Comparison of ENCODE assay signal across 24 cellular contexts in the genomic region with DNA sequence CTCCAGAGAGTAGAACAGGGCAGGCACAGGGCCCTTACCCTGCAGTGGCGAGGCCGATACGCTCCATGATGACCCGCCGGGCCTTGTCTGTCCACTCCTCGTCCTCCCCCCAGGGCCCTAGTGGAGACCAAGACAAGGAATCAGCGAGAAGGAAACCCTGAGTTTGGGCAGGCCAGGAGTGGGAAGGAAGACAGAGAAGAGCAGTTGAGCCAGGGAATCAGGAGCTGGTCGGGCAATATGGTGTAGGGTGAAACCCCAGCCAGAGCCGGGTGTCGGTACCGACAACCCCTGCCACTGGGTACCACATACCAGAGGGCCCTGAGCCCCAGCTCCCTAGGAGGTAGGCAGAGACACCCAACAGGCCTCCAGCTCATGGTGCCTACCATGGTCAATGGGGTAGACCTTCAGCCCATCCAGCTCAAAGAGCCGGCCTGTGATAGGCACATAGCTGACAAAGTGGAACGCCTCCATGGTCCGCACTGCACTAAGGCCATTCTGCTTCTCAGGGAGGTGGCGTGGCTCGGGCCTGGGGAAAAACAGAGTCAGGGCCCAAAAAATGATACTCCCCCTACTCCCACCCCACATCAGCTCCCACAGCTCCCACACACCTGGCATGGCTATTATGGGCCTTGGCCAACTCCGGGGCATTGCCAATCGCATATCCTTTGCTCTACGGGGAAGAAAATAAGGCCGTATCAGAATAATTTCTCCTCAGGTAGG. TPM values are rescaled to one million over a fixed set of nuclear protein-coding genes. Genes with fewer than 3 reads are reported as not detected.
DNase-seq lines count a peak whose midpoint lies in the region; ATAC-seq, FAIRE-seq and TF ChIP-seq lines count a peak whose summit lies in the region.
"Had no signal": no experiment of that assay in that cellular context is flagged by ENCODE, and none has a peak within 500 bp of the region (broad histone marks: within the 10 kb centered on the region; RNA-seq: fewer than 3 reads in every experiment).

No MANE protein-coding gene starts in this region.

- ATAC-seq in activated CD8-positive, alpha-beta T cell treated with anti-CD3 and anti-CD28 coated beads, Interleukin-2, amount 10 ng/mL, durations not matched to agents 7 days and 5 days: no peak
- no peak for ATAC-seq in activated CD8-positive, alpha-beta T cell treated with anti-CD3 and anti-CD28 coated beads for 36 hours
- no peak for ATAC-seq in heart left ventricle
- ATAC-seq: gastroesophageal sphincter, HepG2, psoas muscle had no signal

- H3K27ac Mint-ChIP-seq in activated CD8-positive, alpha-beta T cell treated with anti-CD3 and anti-CD28 coated beads, Interleukin-2, amount 10 ng/mL, durations not matched to agents 7 days and 5 days: peak overlapping the region; percentile 44
- H3K27ac Mint-ChIP-seq in activated CD8-positive, alpha-beta T cell treated with anti-CD3 and anti-CD28 coated beads for 36 hours: no peak overlapping the region
- H3K27ac Mint-ChIP-seq: B cell, HFFc6 had no signal

- peaks cover 55% of the 10 kb centered on the region for H3K36me3 Mint-ChIP-seq in activated CD8-positive, alpha-beta T cell treated with anti-CD3 and anti-CD28 coated beads, Interleukin-2, amount 10 ng/mL, durations not matched to agents 7 days and 5 days (ENCODE audit: low read depth)
- H3K36me3 Mint-ChIP-seq in activated CD8-positive, alpha-beta T cell treated with anti-CD3 and anti-CD28 coated beads for 36 hours (ENCODE audit: low read depth): peaks cover 30% of the 10 kb centered on the region

- FAIRE-seq in GM19239 (lab: Jason Lieb, UNC): no peak
- FAIRE-seq: HepG2, TTC549 had no signal

- peaks cover 30% of the 10 kb centered on the region for H3K4me1 Mint-ChIP-seq in activated CD8-positive, alpha-beta T cell treated with anti-CD3 and anti-CD28 coated beads, Interleukin-2, amount 10 ng/mL, durations not matched to agents 7 days and 5 days (ENCODE audit: low read depth)
- H3K4me1 Mint-ChIP-seq in activated CD8-positive, alpha-beta T cell treated with anti-CD3 and anti-CD28 coated beads for 36 hours (ENCODE audit: low read depth): peaks cover 30% of the 10 kb centered on the region

- intact Hi-C loops in activated CD8-positive, alpha-beta T cell treated with anti-CD3 and anti-CD28 coated beads for 36 hours (cut with micrococcal nuclease): no loop called here
- intact Hi-C loops in heart left ventricle (cut with DNase I) (loop anchor here in 3 of 10 donors (5.0 to 10.0 kb wide), 4 partner anchors 115 to 922 kb away; partner anchors contain the start of genes GLYCTK (in 1 of the 3) and TWF2 (in 1 of the 3)), sigmoid colon (cut with DNase I) (no loop called here)

- 94 to 97% (median 95%) methylated on average over 20 of the region's 20 CpGs for WGBS in heart left ventricle, 4 donors
- 89 to 95% methylated on average over 20 of the region's 20 CpGs for WGBS in sigmoid colon, 2 donors

- CTCF ChIA-PET in activated CD8-positive, alpha-beta T cell treated with anti-CD3 and anti-CD28 coated beads, Interleukin-2, amount 10 ng/mL, durations not matched to agents 7 days and 5 days (lab: Charles Lee): no interaction called here
- CTCF ChIA-PET in activated CD8-positive, alpha-beta T cell treated with anti-CD3 and anti-CD28 coated beads for 36 hours (lab: Charles Lee): interaction anchor here (1.0 to 1.5 kb wide), 3 partner anchors 21 to 68 kb away, joined by 3 to 5 read pairs (median 3); no protein-coding TSS in a partner anchor

- H3K36me3 ChIP-seq in heart left ventricle (peaks cover 0 to 67% (median 63%) of the 10 kb centered on the region in 9 donors), sigmoid colon (peaks cover 44 to 62% (median 51%) of the 10 kb centered on the region in 4 donors)
- H3K36me3 ChIP-seq: uterus had no signal

- no peak for TF ChIP-seq EP300 in sigmoid colon (IDR thresholded peaks at IDR 0.05)

- TF ChIP-seq POLR2A in heart left ventricle (IDR thresholded peaks at IDR 0.05) (no peak), sigmoid colon (IDR thresholded peaks at IDR 0.05) (no peak)

- H3K4me3 Mint-ChIP-seq in activated CD8-positive, alpha-beta T cell treated with anti-CD3 and anti-CD28 coated beads, Interleukin-2, amount 10 ng/mL, durations not matched to agents 7 days and 5 days: no peak overlapping the region
- H3K4me3 Mint-ChIP-seq in activated CD8-positive, alpha-beta T cell treated with anti-CD3 and anti-CD28 coated beads for 36 hours: no peak overlapping the region
- H3K4me3 Mint-ChIP-seq: B cell, HFFc6 had no signal

- no peak for TF ChIP-seq CTCF in activated CD8-positive, alpha-beta T cell treated with anti-CD3 and anti-CD28 coated beads for 36 hours (IDR thresholded peaks at IDR 0.05)
- TF ChIP-seq CTCF in heart left ventricle (IDR thresholded peaks at IDR 0.05): no peak
- TF ChIP-seq CTCF in sigmoid colon (IDR thresholded peaks at IDR 0.05): no peak
- TF ChIP-seq CTCF in GM20000 (IDR thresholded peaks at IDR 0.05; ENCODE audit: extremely low read depth, missing control alignments): no peak

- H3K27me3 ChIP-seq in heart left ventricle (no peaks in the 10 kb centered on the region), sigmoid colon (no peaks in the 10 kb centered on the region)
- H3K27me3 ChIP-seq: gastroesophageal sphincter, uterus had no signal

- H3K9me3 ChIP-seq in heart left ventricle (no peaks in the 10 kb centered on the region), sigmoid colon (no peaks in the 10 kb centered on the region)
- H3K9me3 ChIP-seq: gastroesophageal sphincter, psoas muscle, uterus had no signal

- no peaks in the 10 kb centered on the region for H3K9me3 Mint-ChIP-seq in activated CD8-positive, alpha-beta T cell treated with anti-CD3 and anti-CD28 coated beads, Interleukin-2, amount 10 ng/mL, durations not matched to agents 7 days and 5 days (ENCODE audit: insufficient read depth)
- H3K9me3 Mint-ChIP-seq in activated CD8-positive, alpha-beta T cell treated with anti-CD3 and anti-CD28 coated beads for 36 hours: no peaks in the 10 kb centered on the region
- H3K9me3 Mint-ChIP-seq: central memory CD8-positive, alpha-beta T cell; HFFc6 had no signal

- POLR2A ChIA-PET in activated CD8-positive, alpha-beta T cell treated with anti-CD3 and anti-CD28 coated beads, Interleukin-2, amount 10 ng/mL, durations not matched to agents 7 days and 5 days (lab: Charles Lee): interaction anchor here (0.8 to 1.7 kb wide), 2 partner anchors 9 to 30 kb away, joined by 3 to 8 read pairs; no protein-coding TSS in a partner anchor
- POLR2A ChIA-PET in activated CD8-positive, alpha-beta T cell treated with anti-CD3 and anti-CD28 coated beads for 36 hours (lab: Charles Lee): interaction anchor here (0.6 to 1.7 kb wide), 10 partner anchors 9 to 415 kb away, joined by 3 to 7 read pairs (median 4); partner anchors contain the start of genes GLYCTK and WDR82

- DNase-seq in activated CD8-positive, alpha-beta T cell treated with anti-CD3 and anti-CD28 coated beads, Interleukin-2, amount 10 ng/mL, durations not matched to agents 7 days and 5 days: no peak
- DNase-seq in activated CD8-positive, alpha-beta T cell treated with anti-CD3 and anti-CD28 coated beads for 36 hours: no peak
- DNase-seq in Jurkat, Clone E6-1 (ENCODE audit: low read depth, low spot score): no peak
- DNase-seq in heart left ventricle: peak in 3 of 5 donors; percentile 23 to 54 (median 24)
- peak; percentile 62 for DNase-seq in sigmoid colon
- DNase-seq in NCI-H2029 treated with DMSO at 0.1 percent for 48 hours (lab: John Stamatoyannopoulos, UW): no peak
- no peak for DNase-seq in GM20000 (ENCODE audit: low spot score)
- no peak for DNase-seq in GM19239 (ENCODE audit: insufficient read length, low spot score)
- DNase-seq: 8988T; activated CD4-positive, alpha-beta T cell treated with anti-CD3 and anti-CD28 coated beads for 48 hours; anterior cingulate cortex; Calu3; HFFc6; mesendoderm; NCI-H524; RPMI8226; uterus had no signal

- no peak overlapping the region for H3K27ac ChIP-seq in heart left ventricle
- H3K27ac ChIP-seq in sigmoid colon: no peak overlapping the region
- H3K27ac ChIP-seq: gastroesophageal sphincter, psoas muscle, uterus had no signal

- H3K27me3 Mint-ChIP-seq in activated CD8-positive, alpha-beta T cell treated with anti-CD3 and anti-CD28 coated beads, Interleukin-2, amount 10 ng/mL, durations not matched to agents 7 days and 5 days (ENCODE audit: low read depth): no peaks in the 10 kb centered on the region
- no peaks in the 10 kb centered on the region for H3K27me3 Mint-ChIP-seq in activated CD8-positive, alpha-beta T cell treated with anti-CD3 and anti-CD28 coated beads for 36 hours
- H3K27me3 Mint-ChIP-seq: B cell; central memory CD8-positive, alpha-beta T cell had no signal

- H3K4me1 ChIP-seq in heart left ventricle (peaks cover 0 to 34% (median 25%) of the 10 kb centered on the region in 12 donors), sigmoid colon (peaks cover 0 to 34% (median 29%) of the 10 kb centered on the region in 4 donors)

- H3K4me3 ChIP-seq in Jurkat, Clone E6-1 (ENCODE audit: low read length): peak overlapping the region; percentile 33
- H3K4me3 ChIP-seq in heart left ventricle: no peak overlapping the region
- H3K4me3 ChIP-seq in sigmoid colon: no peak overlapping the region
- H3K4me3 ChIP-seq: gastroesophageal sphincter, psoas muscle, uterus had no signal

RNA-seq across cellular contexts. Expression of gene BAP1, which starts 2.9 kb away (rescaled TPM):
- total RNA-seq in activated CD8-positive, alpha-beta T cell treated with anti-CD3 and anti-CD28 coated beads, Interleukin-2, amount 10 ng/mL, durations not matched to agents 7 days and 5 days: 100 to 1,000 TPM in 1 of 2 experiments, 10 to 100 TPM in 1; 95.6 to 105 TPM
- 100 to 1,000 TPM in 1 of 2 experiments, 10 to 100 TPM in 1; 98.1 to 101 TPM for total RNA-seq in activated CD8-positive, alpha-beta T cell treated with anti-CD3 and anti-CD28 coated beads for 36 hours
- polyA plus RNA-seq in Jurkat, Clone E6-1 (2012; ENCODE audit: insufficient read depth, insufficient read length): 156 TPM
- 10 to 100 TPM; 50.0 to 75.9 (median 55.1) TPM for total RNA-seq in heart left ventricle
- polyA plus RNA-seq in heart left ventricle: 10 to 100 TPM; 40.3 to 78.9 TPM
- total RNA-seq in sigmoid colon: 10 to 100 TPM; 46.0 to 59.5 (median 52.0) TPM
- polyA plus RNA-seq in sigmoid colon: 10 to 100 TPM; 47.2 to 83.0 (median 50.5) TPM

RNA-seq across cellular contexts. Expression of gene PHF7, which starts 3.5 kb away (rescaled TPM):
- 10 to 100 TPM; 14.6 to 16.2 TPM for total RNA-seq in activated CD8-positive, alpha-beta T cell treated with anti-CD3 and anti-CD28 coated beads, Interleukin-2, amount 10 ng/mL, durations not matched to agents 7 days and 5 days
- total RNA-seq in activated CD8-positive, alpha-beta T cell treated with anti-CD3 and anti-CD28 coated beads for 36 hours: 10 to 100 TPM; 18.4 to 20.6 TPM
- polyA plus RNA-seq in Jurkat, Clone E6-1 (2012; ENCODE audit: insufficient read depth, insufficient read length): 33.1 TPM
- 10 to 100 TPM; 10.8 to 27.6 (median 16.4) TPM for total RNA-seq in heart left ventricle
- 1 to 10 TPM; 4.0 to 4.2 TPM for polyA plus RNA-seq in heart left ventricle
- 10 to 100 TPM in 3 of 4 donors, 1 to 10 TPM in 1; 8.9 to 14.1 (median 11.9) TPM for total RNA-seq in sigmoid colon
- polyA plus RNA-seq in sigmoid colon: 10 to 100 TPM in 1 of 3 donors, 1 to 10 TPM in 2; 5.3 to 10.5 (median 9.0) TPM

RNA-seq across cellular contexts. Expression of gene SEMA3G, which starts 38.0 kb away (rescaled TPM):
- total RNA-seq in activated CD8-positive, alpha-beta T cell treated with anti-CD3 and anti-CD28 coated beads, Interleukin-2, amount 10 ng/mL, durations not matched to agents 7 days and 5 days: under 1 TPM; 0.13 to 0.21 TPM
- total RNA-seq in activated CD8-positive, alpha-beta T cell treated with anti-CD3 and anti-CD28 coated beads for 36 hours: not detected
- polyA plus RNA-seq in Jurkat, Clone E6-1 (2012; ENCODE audit: insufficient read depth, insufficient read length): 2.2 TPM
- total RNA-seq in heart left ventricle (10 to 100 TPM; 13.4 to 29.0 (median 14.4) TPM), sigmoid colon (1 to 10 TPM; 2.6 to 5.4 (median 4.3) TPM)
- polyA plus RNA-seq in heart left ventricle (10 to 100 TPM; 11.4 to 19.6 TPM), sigmoid colon (1 to 10 TPM in 1 of 3 donors, under 1 TPM in 2; 0.23 to 7.4 (median 0.60) TPM)
- total RNA-seq: HFFc6 had no signal
- polyA plus RNA-seq: neural cell had no signal

RNA-seq across cellular contexts. Expression of gene TNNC1, which starts 46.9 kb away (rescaled TPM):
- total RNA-seq in activated CD8-positive, alpha-beta T cell treated with anti-CD3 and anti-CD28 coated beads, Interleukin-2, amount 10 ng/mL, durations not matched to agents 7 days and 5 days: 1 to 10 TPM in 1 of 2 experiments, under 1 TPM in 1; 0.84 to 2.1 TPM
- total RNA-seq in activated CD8-positive, alpha-beta T cell treated with anti-CD3 and anti-CD28 coated beads for 36 hours: 1 to 10 TPM; 4.8 to 5.9 TPM
- 3.8 TPM for polyA plus RNA-seq in Jurkat, Clone E6-1 (2012; ENCODE audit: insufficient read depth, insufficient read length)
- over 10,000 TPM in 2 of 9 donors, 1,000 to 10,000 TPM in 7; 4,301 to 15,255 (median 8,364) TPM for total RNA-seq in heart left ventricle
- polyA plus RNA-seq in heart left ventricle: over 10,000 TPM in 1 of 2 donors, 1,000 to 10,000 TPM in 1; 6,829 to 20,003 TPM
- 1 to 10 TPM in 1 of 4 donors, under 1 TPM in 1, not detected in 2; 0.99 to 2.9 TPM for total RNA-seq in sigmoid colon
- polyA plus RNA-seq in sigmoid colon: 10 to 100 TPM in 2 of 3 donors, 1 to 10 TPM in 1; 2.6 to 34.2 (median 23.6) TPM

RNA-seq across cellular contexts. Expression of gene NISCH, which starts 48.5 kb away (rescaled TPM):
- total RNA-seq in activated CD8-positive, alpha-beta T cell treated with anti-CD3 and anti-CD28 coated beads, Interleukin-2, amount 10 ng/mL, durations not matched to agents 7 days and 5 days: 10 to 100 TPM; 77.2 to 82.6 TPM
- 10 to 100 TPM; 57.1 to 57.4 TPM for total RNA-seq in activated CD8-positive, alpha-beta T cell treated with anti-CD3 and anti-CD28 coated beads for 36 hours
- polyA plus RNA-seq in Jurkat, Clone E6-1 (2012; ENCODE audit: insufficient read depth, insufficient read length): 72.0 TPM
- total RNA-seq in heart left ventricle: 10 to 100 TPM; 29.5 to 56.2 (median 43.9) TPM
- polyA plus RNA-seq in heart left ventricle: 10 to 100 TPM; 28.8 to 30.2 TPM
- 100 to 1,000 TPM in 1 of 4 donors, 10 to 100 TPM in 3; 53.5 to 113 (median 68.4) TPM for total RNA-seq in sigmoid colon
- 10 to 100 TPM; 14.3 to 47.4 (median 18.0) TPM for polyA plus RNA-seq in sigmoid colon

Comparison
In these comparisons a context has a peak if more than half of its experiments do, and no peak if none do; other contexts are left out.
1. DNase-seq: peak in heart left ventricle (3 of 5) and sigmoid colon (single experiment); none in activated CD8-positive, alpha-beta T cell treated with anti-CD3 and anti-CD28 coated beads, Interleukin-2, amount 10 ng/mL, durations not matched to agents 7 days and 5 days (single experiment), activated CD8-positive, alpha-beta T cell treated with anti-CD3 and anti-CD28 coated beads for 36 hours (single experiment), Jurkat, Clone E6-1 (single experiment), NCI-H2029 treated with DMSO at 0.1 percent for 48 hours (single experiment), GM20000 (single experiment) and GM19239 (single experiment).